22 cellular contexts compared by ENCODE assay signal in the genomic region with DNA sequence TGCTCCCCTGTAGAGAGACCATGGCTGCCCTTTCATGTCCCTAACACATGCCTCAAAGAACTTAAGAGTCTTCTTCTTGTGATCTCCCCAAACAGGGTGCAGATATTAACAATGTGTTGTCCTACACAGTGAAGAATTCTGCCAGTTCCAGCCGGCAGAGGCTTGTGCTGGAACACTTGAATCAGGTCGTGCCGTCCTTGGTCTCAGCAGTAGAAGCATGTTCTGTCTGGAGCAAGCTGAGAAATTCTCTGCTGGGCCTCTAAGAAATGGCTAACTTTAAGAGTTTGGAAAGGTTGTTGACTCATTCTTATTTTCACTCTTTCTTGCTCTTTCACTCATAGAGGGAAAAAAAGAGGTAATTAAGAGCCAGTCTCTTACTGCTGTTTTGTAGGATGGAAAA.
DNase-seq lines count a peak whose midpoint lies in the region; ATAC-seq and TF ChIP-seq lines count a peak whose summit lies in the region.
"Had no signal": no experiment of that assay in that cellular context is flagged by ENCODE, and none has a peak within 500 bp of the region (broad histone marks: within the 10 kb centered on the region; RNA-seq: fewer than 3 reads in every experiment).

No MANE protein-coding gene starts in this region.

- no peaks in the 10 kb centered on the region for H3K9me3 ChIP-seq in neural progenitor cell (ENCODE audit: low read depth)
- H3K9me3 ChIP-seq in SJCRH30 (replicated peaks) = no peaks in the 10 kb centered on the region
- H3K9me3 ChIP-seq: upper lobe of right lung had no signal

- H3K36me3 Mint-ChIP-seq in brain (peaks cover 51% of the 10 kb centered on the region), neural progenitor cell (peaks cover 20% of the 10 kb centered on the region)
- H3K36me3 Mint-ChIP-seq: activated naive CD4-positive, alpha-beta T cell treated with anti-CD3 and anti-CD28 coated beads, Interleukin-2, amount 50 U/mL, for 72 hours; naive thymus-derived CD4-positive, alpha-beta T cell had no signal

- peak; percentile 61 for DNase-seq in Ammon's horn (ENCODE audit: low spot score)
- DNase-seq in left cardiac atrium = no peak
- no peak for DNase-seq in neural progenitor cell (ENCODE audit: low spot score)
- no peak for DNase-seq in NCI-H1436 (lab: John Stamatoyannopoulos, UW)
- no peak for DNase-seq in NCI-H1048 (lab: John Stamatoyannopoulos, UW)
- no peak for DNase-seq in MV-4-11 (lab: John Stamatoyannopoulos, UW)
- no peak for DNase-seq in SJCRH30
- DNase-seq: 8988T; activated CD4-positive, alpha-beta T cell treated with anti-CD3 and anti-CD28 coated beads for 1 hour; activated T-cell treated with anti-CD3 and anti-CD28 coated beads, Interleukin-2, amount 50 U/mL, for 72 hours; AML-193; naive thymus-derived CD4-positive, alpha-beta T cell; NCI-H2107; NCI-H526 treated with DMSO at 0.1 percent for 48 hours; stimulated activated CD4-positive, alpha-beta T cell treated with anti-CD3 and anti-CD28 coated beads, Interleukin-4, amount 100 ng/mL, for 1 hour; SW 1271; upper lobe of right lung had no signal

- no peak overlapping the region for H3K9ac ChIP-seq in neural progenitor cell

- H3K27me3 Mint-ChIP-seq in brain = no peaks in the 10 kb centered on the region
- peaks cover 3% of the 10 kb centered on the region for H3K27me3 Mint-ChIP-seq in neural progenitor cell (ENCODE audit: insufficient read depth, low read depth)

- no peaks in the 10 kb centered on the region for H3K36me3 ChIP-seq in neural progenitor cell
- H3K36me3 ChIP-seq in SJCRH30 = no peaks in the 10 kb centered on the region
- H3K36me3 ChIP-seq: upper lobe of right lung had no signal

- H3F3A ChIP-seq in neural progenitor cell (ENCODE audit: low read depth) = peaks cover 30% of the 10 kb centered on the region

- no peak overlapping the region for H3K4me3 ChIP-seq in neural progenitor cell
- H3K4me3 ChIP-seq in SJCRH30 = no peak overlapping the region
- H3K4me3 ChIP-seq: hepatocyte, lung, upper lobe of right lung had no signal

- H3K4me1 Mint-ChIP-seq in brain = peaks cover 33% of the 10 kb centered on the region
- H3K4me1 Mint-ChIP-seq in neural progenitor cell = peaks cover 27% of the 10 kb centered on the region
- H3K4me1 Mint-ChIP-seq: naive thymus-derived CD4-positive, alpha-beta T cell had no signal

- peaks cover 79% of the 10 kb centered on the region for H4K20me1 ChIP-seq in neural progenitor cell (ENCODE audit: low read depth)

- H3K4me1 ChIP-seq in neural progenitor cell (peaks cover 36% of the 10 kb centered on the region), SJCRH30 (no peaks in the 10 kb centered on the region)
- H3K4me1 ChIP-seq: upper lobe of right lung had no signal

- ATAC-seq in left cardiac atrium = peak; percentile 47 to 59
- ATAC-seq: activated naive CD4-positive, alpha-beta T cell treated with anti-CD3 and anti-CD28 coated beads, Interleukin-2, amount 50 U/mL, for 72 hours; activated T-cell treated with anti-CD3 and anti-CD28 coated beads, Interleukin-2, amount 50 U/mL, for 72 hours; HCT116; naive thymus-derived CD4-positive, alpha-beta T cell; upper lobe of right lung had no signal

- H3K9me3 Mint-ChIP-seq in brain (peaks cover 0 to 4% (median 0%) of the 10 kb centered on the region in 5 experiments), neural progenitor cell (no peaks in the 10 kb centered on the region)
- H3K9me3 Mint-ChIP-seq: activated naive CD4-positive, alpha-beta T cell treated with anti-CD3 and anti-CD28 coated beads, Interleukin-2, amount 50 U/mL, for 72 hours; activated T-cell treated with anti-CD3 and anti-CD28 coated beads, Interleukin-2, amount 50 U/mL, for 72 hours had no signal

- H3K27ac ChIP-seq in neural progenitor cell = peak overlapping the region; percentile 72
- H3K27ac ChIP-seq in SJCRH30 = no peak overlapping the region
- H3K27ac ChIP-seq: hepatocyte, upper lobe of right lung had no signal

- peak overlapping the region in 3 of 5 experiments; percentile 26 to 63 (median 29) for H3K4me3 Mint-ChIP-seq in brain
- no peak overlapping the region for H3K4me3 Mint-ChIP-seq in neural progenitor cell
- H3K4me3 Mint-ChIP-seq: activated T-cell treated with anti-CD3 and anti-CD28 coated beads, Interleukin-2, amount 50 U/mL, for 72 hours; naive thymus-derived CD4-positive, alpha-beta T cell had no signal

- no peaks in the 10 kb centered on the region for H3K27me3 ChIP-seq in neural progenitor cell
- H3K27me3 ChIP-seq in SJCRH30 = no peaks in the 10 kb centered on the region
- H3K27me3 ChIP-seq: hepatocyte, upper lobe of right lung had no signal

- H2AFZ ChIP-seq in neural progenitor cell (replicated peaks) = no peak overlapping the region
- H2AFZ ChIP-seq: hepatocyte had no signal

- intact Hi-C loops in left cardiac atrium (cut with DNase I) = loop anchor here in 1 of 2 donors (5.0 kb wide), 1 partner anchor 125 kb away; a partner anchor contains a TSS

- peaks cover 97% of the 10 kb centered on the region for H3K79me2 ChIP-seq in neural progenitor cell (ENCODE audit: low read depth)
- H3K79me2 ChIP-seq: hepatocyte had no signal

- H3K27ac Mint-ChIP-seq in brain = peak overlapping the region; percentile 37 to 93 (median 84)
- peak overlapping the region; percentile 58 for H3K27ac Mint-ChIP-seq in neural progenitor cell
- H3K27ac Mint-ChIP-seq: activated naive CD4-positive, alpha-beta T cell treated with anti-CD3 and anti-CD28 coated beads, Interleukin-2, amount 50 U/mL, for 72 hours; activated T-cell treated with anti-CD3 and anti-CD28 coated beads, Interleukin-2, amount 50 U/mL, for 72 hours; naive thymus-derived CD4-positive, alpha-beta T cell had no signal

- peak overlapping the region; percentile 16 for H3K4me2 ChIP-seq in neural progenitor cell
- H3K4me2 ChIP-seq: hepatocyte had no signal

- no peak for TF ChIP-seq CTCF in brain (conservative IDR thresholded peaks at IDR 0.05)
- no peak for TF ChIP-seq CTCF in neural progenitor cell (IDR thresholded peaks at IDR 0.05)
